12 cellular contexts compared by ENCODE assay signal in the genomic region with DNA sequence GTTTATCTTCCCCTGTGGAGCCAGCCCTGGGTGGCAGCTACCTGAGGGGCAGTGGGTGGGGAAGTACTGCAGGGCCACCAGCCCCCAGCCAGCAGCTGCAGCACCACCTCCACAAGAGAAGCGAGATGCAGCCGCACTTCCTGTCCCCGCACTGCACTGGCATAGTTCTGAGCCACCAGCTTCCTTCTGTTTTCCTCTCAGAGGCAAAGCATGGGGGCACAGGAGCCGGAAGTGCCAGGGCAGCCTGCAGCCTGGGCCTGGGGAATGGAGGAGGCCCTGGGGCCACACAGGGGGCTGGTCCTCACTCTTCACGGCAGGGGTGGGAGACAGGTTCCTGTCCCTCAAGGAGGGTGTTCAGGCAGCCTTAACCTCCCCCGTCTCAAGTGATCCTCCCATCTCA. TPM values are rescaled to one million over a fixed set of nuclear protein-coding genes. Genes with fewer than 3 reads are reported as not detected.
DNase-seq lines count a peak whose midpoint lies in the region; ATAC-seq and TF ChIP-seq lines count a peak whose summit lies in the region.
"Had no signal": no experiment of that assay in that cellular context is flagged by ENCODE, and none has a peak within 500 bp of the region (broad histone marks: within the 10 kb centered on the region; RNA-seq: fewer than 3 reads in every experiment).

No MANE protein-coding gene starts in this region.

- DNase-seq in HL-60 (ENCODE audit: low read depth in 1 of 2, low spot score in 1 of 2) (peak in 1 of 2 experiments; percentile 81), NCI-H2029 (lab: John Stamatoyannopoulos, UW) (no peak), H7 (no peak), foreskin fibroblast (no peak)
- DNase-seq in activated CD4-positive, alpha-beta T cell treated with anti-CD3 and anti-CD28 coated beads for 1 hour: peak; percentile 33
- peak; percentile 39 for DNase-seq in effector CD4-positive, alpha-beta T cell
- peak; percentile 48 for DNase-seq in stimulated activated CD4-positive, alpha-beta T cell treated with anti-CD3 and anti-CD28 coated beads, Interleukin-4, amount 100 ng/mL, for 1 hour

- no peak for ATAC-seq in GM21447 (IDR thresholded peaks at IDR 0.05; ENCODE audit: unreplicated experiment)

- H3K27me3 ChIP-seq in HL-60 (ENCODE audit: insufficient read depth, poor library complexity, severe bottlenecking) (no peaks in the 10 kb centered on the region), H7 (ENCODE audit: control insufficient read depth, insufficient read depth, low read length) (no peaks in the 10 kb centered on the region)

- H3K4me3 ChIP-seq in HL-60 (replicated peaks; ENCODE audit: insufficient read depth, low read length) (no peak overlapping the region), H7 (ENCODE audit: insufficient read depth, low read depth, low read length) (no peak overlapping the region), foreskin fibroblast (ENCODE audit: low read depth in 1 of 2, low read length in 2 of 2) (no peak overlapping the region)

- no peak for TF ChIP-seq CTCF in HL-60 (IDR thresholded peaks at IDR 0.05; ENCODE audit: insufficient read depth, low read length)
- no peak for TF ChIP-seq CTCF in foreskin fibroblast (IDR thresholded peaks at IDR 0.05; ENCODE audit: low read depth, low read length)

- peaks cover 27% of the 10 kb centered on the region for H3K36me3 ChIP-seq in H7 (replicated peaks; ENCODE audit: control insufficient read depth, insufficient read depth, low read length)

- H3K27ac ChIP-seq in HL-60 (replicated peaks): peak overlapping the region; percentile 59
- H3K27ac ChIP-seq: parathyroid adenoma had no signal

RNA-seq across cellular contexts. Expression of gene SH3BP1, which starts 11.9 kb away (rescaled TPM):
- 30.0 and 35.2 TPM in 2 replicates for total RNA-seq in H7 (2014; rRNA removed; shearing (Covaris generic))

RNA-seq across cellular contexts. Expression of gene GGA1, which starts 18.9 kb away (rescaled TPM):
- total RNA-seq in H7 (2014; rRNA removed; shearing (Covaris generic)): 67.9 and 98.6 TPM in 2 replicates

RNA-seq across cellular contexts. Expression of gene PDXP, which starts 31.0 kb away (rescaled TPM):
- total RNA-seq in H7 (2014; rRNA removed; shearing (Covaris generic)): 54.1 and 60.9 TPM in 2 replicates

RNA-seq across cellular contexts. Expression of gene LGALS2, which starts 47.7 kb away (rescaled TPM):
- not detected in 2 replicates for total RNA-seq in H7 (2014; rRNA removed; shearing (Covaris generic))
- total RNA-seq: activated CD8-positive, alpha-beta memory T cell treated with anti-CD3 and anti-CD28 coated beads for 36 hours; fibroblast of lung; urinary bladder had no signal

RNA-seq across cellular contexts. Expression of gene LGALS1, which starts 47.9 kb away (rescaled TPM):
- total RNA-seq in H7 (2014; rRNA removed; shearing (Covaris generic)): 183 and 206 TPM in 2 replicates

Comparison
In these comparisons a context has a peak if more than half of its experiments do, and no peak if none do; other contexts are left out.
1. DNase-seq: peak in activated CD4-positive, alpha-beta T cell treated with anti-CD3 and anti-CD28 coated beads for 1 hour (single experiment), effector CD4-positive, alpha-beta T cell (single experiment) and stimulated activated CD4-positive, alpha-beta T cell treated with anti-CD3 and anti-CD28 coated beads, Interleukin-4, amount 100 ng/mL, for 1 hour (single experiment); none in NCI-H2029 (single experiment), H7 (single experiment) and foreskin fibroblast (0 of 2).